In the genomic region with DNA sequence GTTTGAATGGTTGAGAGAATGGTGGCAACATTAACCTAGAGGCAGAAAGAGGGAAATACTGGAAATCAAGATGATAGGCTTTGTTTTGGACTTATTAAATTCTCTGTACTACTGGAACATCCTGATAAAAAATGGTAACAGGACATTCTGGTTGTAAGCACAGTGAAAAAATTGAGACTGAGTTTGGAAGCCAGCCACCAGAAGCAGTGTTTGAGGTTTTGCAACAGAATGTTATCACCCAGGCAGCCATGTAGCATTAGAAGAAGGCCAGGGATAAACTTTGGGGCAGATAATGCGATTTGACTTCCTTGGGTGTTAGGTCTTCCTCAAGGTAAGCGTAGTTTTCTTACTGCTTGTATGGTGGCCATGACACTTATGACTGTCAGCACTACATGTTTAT, we compare ENCODE assay signal across 17 cellular contexts.
DNase-seq lines count a peak whose midpoint lies in the region; TF ChIP-seq lines count a peak whose summit lies in the region.
"Had no signal": no experiment of that assay in that cellular context is flagged by ENCODE, and none has a peak within 500 bp of the region (broad histone marks: within the 10 kb centered on the region; RNA-seq: fewer than 3 reads in every experiment).

No MANE protein-coding gene starts in this region.

- intact Hi-C loops in testis (cut with DNase I; ENCODE audit: low total_unique reads), result no loop called here

- H3K4me1 ChIP-seq in testis, result no peaks in the 10 kb centered on the region
- H3K4me1 ChIP-seq: BLaER1 had no signal

- no peak for TF ChIP-seq POLR2A in testis (IDR thresholded peaks at IDR 0.05)

- TF ChIP-seq CTCF in VCaP (conservative IDR thresholded peaks at IDR 0.05), result no peak
- no peak for TF ChIP-seq CTCF in choroid plexus epithelial cell (conservative IDR thresholded peaks at IDR 0.05; ENCODE audit: low read depth, low read length)
- no peak for TF ChIP-seq CTCF in testis (IDR thresholded peaks at IDR 0.05)

- no peaks in the 10 kb centered on the region for H3K9me3 ChIP-seq in testis
- H3K9me3 ChIP-seq: BLaER1 had no signal

- whole genome bisulfite sequencing in testis, 2 donors, result 47 to 59% methylated on average over 2 of the region's 2 CpGs

- H3K4me3 ChIP-seq in choroid plexus epithelial cell (ENCODE audit: low read depth, low read length) (no peak overlapping the region), testis (no peak overlapping the region)
- H3K4me3 ChIP-seq: BLaER1, GM12878, GM23248 had no signal

- DNase-seq in HUDEP-2 (lab: John Stamatoyannopoulos, UW; ENCODE audit: unreplicated experiment in 76 of 76), result peak in 39 of 76 experiments; percentile 1 to 60 (median 16)
- peak; percentile 57 for DNase-seq in choroid plexus epithelial cell (ENCODE audit: low read depth)
- peak; percentile 53 for DNase-seq in testis
- DNase-seq in AG20443 (ENCODE audit: low spot score), result no peak
- no peak for DNase-seq in activated CD4-positive, alpha-beta T cell treated with anti-CD3 and anti-CD28 coated beads for 48 hours
- no peak for DNase-seq in caudate nucleus (lab: John Stamatoyannopoulos, UW)
- DNase-seq: ACHN; AML-193; Calu3; CD8-positive, alpha-beta T cell; DMS79 treated with DMSO at 0.1 percent for 48 hours; GM23248; HCEC 1CT; KBM-7 had no signal

- no peaks in the 10 kb centered on the region for H3K27me3 ChIP-seq in testis
- H3K27me3 ChIP-seq: BLaER1 had no signal

- H3K36me3 ChIP-seq in testis (ENCODE audit: low read depth, missing control alignments), result no peaks in the 10 kb centered on the region
- H3K36me3 ChIP-seq: BLaER1 had no signal

- H3K27ac ChIP-seq in VCaP (peak overlapping the region; percentile 17), testis (no peak overlapping the region), caudate nucleus (ENCODE audit: low read depth, low read length) (no peak overlapping the region)
- H3K27ac ChIP-seq: BLaER1, GM23248 had no signal

Comparison
In these comparisons a context has a peak if more than half of its experiments do, and no peak if none do; other contexts are left out.
1. DNase-seq: peak in HUDEP-2 (39 of 76), choroid plexus epithelial cell (single experiment) and testis (single experiment); none in AG20443 (single experiment), activated CD4-positive, alpha-beta T cell treated with anti-CD3 and anti-CD28 coated beads for 48 hours (single experiment) and caudate nucleus (0 of 61).